In genomic region chr1:212118872-212119260, GRCh38 we compare ENCODE assay signal across 1 cellular context.
TF ChIP-seq lines count a peak whose summit lies in the region.

No MANE protein-coding gene starts in this region.

TF ChIP-seq in HEK293, 187 proteins besides CTCF, POLR2A, EP300 and RAD21 (continued from another document):
- TF ChIP-seq ATF2 (tag by site-specific recombination; IDR thresholded peaks at IDR 0.05; ENCODE audit: low read depth) (no peak), ZEB2 (tag by site-specific recombination; IDR thresholded peaks at IDR 0.05) (0 out of 2 replicates have a peak, but pooled peaks have one; percentile 17), ZFHX2 (tag by site-specific recombination; conservative IDR thresholded peaks at IDR 0.05) (no peak), ZNF423 (tag by site-specific recombination; IDR thresholded peaks at IDR 0.05) (0 out of 2 replicates have a peak, but pooled peaks have one; percentile 5), ZBTB17 (tag by site-specific recombination; IDR thresholded peaks at IDR 0.05) (no peak), PBX3 (CRISPR knock-in tag; IDR thresholded peaks at IDR 0.05) (no peak), ZNF292 (tag by site-specific recombination; IDR thresholded peaks at IDR 0.05; ENCODE audit: borderline replicate concordance, low read depth) (no peak), KLF7 (tag by site-specific recombination; IDR thresholded peaks at IDR 0.05; ENCODE audit: borderline replicate concordance) (no peak), ZNF571 (tag by site-specific recombination; IDR thresholded peaks at IDR 0.05) (no peak), ZNF623 (tag by site-specific recombination; IDR thresholded peaks at IDR 0.05) (no peak), ZNF670 (tag by site-specific recombination; IDR thresholded peaks at IDR 0.05; ENCODE audit: low read depth) (no peak), ZNF404 (tag by site-specific recombination; IDR thresholded peaks at IDR 0.05) (no peak), ZNF248 (tag by site-specific recombination; IDR thresholded peaks at IDR 0.05) (no peak), ZNF704 (tag by site-specific recombination; IDR thresholded peaks at IDR 0.05) (no peak), BCL11B (tag by site-specific recombination; IDR thresholded peaks at IDR 0.05; ENCODE audit: low read depth) (no peak)
- TF ChIP-seq, protein P1, sequence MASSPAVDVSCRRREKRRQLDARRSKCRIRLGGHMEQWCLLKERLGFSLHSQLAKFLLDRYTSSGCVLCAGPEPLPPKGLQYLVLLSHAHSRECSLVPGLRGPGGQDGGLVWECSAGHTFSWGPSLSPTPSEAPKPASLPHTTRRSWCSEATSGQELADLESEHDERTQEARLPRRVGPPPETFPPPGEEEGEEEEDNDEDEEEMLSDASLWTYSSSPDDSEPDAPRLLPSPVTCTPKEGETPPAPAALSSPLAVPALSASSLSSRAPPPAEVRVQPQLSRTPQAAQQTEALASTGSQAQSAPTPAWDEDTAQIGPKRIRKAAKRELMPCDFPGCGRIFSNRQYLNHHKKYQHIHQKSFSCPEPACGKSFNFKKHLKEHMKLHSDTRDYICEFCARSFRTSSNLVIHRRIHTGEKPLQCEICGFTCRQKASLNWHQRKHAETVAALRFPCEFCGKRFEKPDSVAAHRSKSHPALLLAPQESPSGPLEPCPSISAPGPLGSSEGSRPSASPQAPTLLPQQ (tag by site-specific recombination; IDR thresholded peaks at IDR 0.05), result no peak
